In the genomic region with DNA sequence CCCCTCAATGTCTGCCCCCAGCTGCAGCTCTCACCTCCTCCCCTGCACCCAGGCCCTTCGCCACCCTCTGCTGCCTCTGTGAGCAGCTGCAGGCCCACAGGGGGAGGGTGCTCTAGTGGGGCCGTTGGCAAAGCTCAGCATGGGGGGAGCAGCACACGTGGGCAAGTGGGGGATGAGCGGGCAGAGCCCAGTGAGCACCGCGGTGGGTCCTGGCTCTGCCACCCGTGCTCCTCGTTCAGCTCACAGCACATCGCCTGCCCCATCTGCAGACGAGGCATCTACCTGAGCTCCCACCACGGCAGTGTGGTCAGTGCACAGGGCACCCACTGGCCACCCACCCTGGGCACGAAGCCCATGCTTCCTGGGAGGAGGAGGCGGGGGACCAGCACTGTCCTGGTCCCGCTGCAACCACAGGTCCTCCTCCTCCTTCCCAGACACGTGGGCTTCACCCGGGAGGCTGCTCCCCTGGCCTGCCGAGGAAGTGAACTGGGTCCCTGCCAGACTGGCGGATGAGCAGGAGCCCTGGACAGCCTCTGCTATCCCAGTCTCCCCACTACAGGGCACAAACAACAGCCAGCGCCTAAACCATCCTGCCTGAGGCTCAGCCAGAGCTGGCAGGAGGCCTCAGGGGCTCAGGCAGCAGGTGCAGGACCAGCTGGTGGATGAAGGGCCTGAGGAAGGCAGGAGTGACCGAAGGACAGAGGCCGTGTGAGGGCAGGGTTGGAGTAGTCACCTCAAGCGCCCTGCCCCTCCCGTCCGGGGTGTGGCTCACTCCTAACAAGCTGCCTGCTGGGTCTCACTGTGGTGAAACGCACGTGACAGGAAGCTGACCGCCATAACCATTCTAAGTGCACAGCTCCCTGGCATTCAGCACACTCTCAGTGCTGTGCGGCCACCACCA, we compare ENCODE assay signal across 10 cellular contexts.
A peak's percentile ranks its signal among the peaks of the same experiment; 100 is the strongest.
DNase-seq lines count a peak whose midpoint lies in the region; ATAC-seq and TF ChIP-seq lines count a peak whose summit lies in the region.
"Had no signal": no experiment of that assay in that cellular context is flagged by ENCODE, and none has a peak within 500 bp of the region (broad histone marks: within the 10 kb centered on the region; RNA-seq: fewer than 3 reads in every experiment).

No MANE protein-coding gene starts in this region.

- no peaks in the 10 kb centered on the region for H3K9me3 Mint-ChIP-seq in activated naive CD8-positive, alpha-beta T cell treated with anti-CD3 and anti-CD28 coated beads, Interleukin-2, amount 10 ng/mL, durations not matched to agents 7 days and 5 days
- no peaks in the 10 kb centered on the region for H3K9me3 Mint-ChIP-seq in activated naive CD8-positive, alpha-beta T cell treated with anti-CD3 and anti-CD28 coated beads, Interleukin-2, amount 50 U/mL, for 24 hours

- peak; percentile 40 for ATAC-seq in activated naive CD8-positive, alpha-beta T cell treated with anti-CD3 and anti-CD28 coated beads, Interleukin-2, amount 10 ng/mL, durations not matched to agents 7 days and 5 days (ENCODE audit: low read depth)
- no peak for ATAC-seq in activated naive CD8-positive, alpha-beta T cell treated with anti-CD3 and anti-CD28 coated beads, Interleukin-2, amount 50 U/mL, for 24 hours
- ATAC-seq in upper lobe of left lung (ENCODE audit: low FRiP score in 2 of 2) (peak; percentile 1 to 47), HG02610 (IDR thresholded peaks at IDR 0.05; ENCODE audit: unreplicated experiment) (no peak), GM21360 (IDR thresholded peaks at IDR 0.05; ENCODE audit: unreplicated experiment) (no peak), GM18858 (IDR thresholded peaks at IDR 0.05; ENCODE audit: unreplicated experiment) (no peak)

- H3K4me1 ChIP-seq in OCI-LY1 (ENCODE audit: insufficient read depth, low read length, severe bottlenecking), result peaks cover 23% of the 10 kb centered on the region
- peaks cover 8 to 17% (median 13%) of the 10 kb centered on the region in 4 donors for H3K4me1 ChIP-seq in upper lobe of left lung

- peak overlapping the region; percentile 14; the same call in 1 of the 2 replicates for H3K4me2 ChIP-seq in OCI-LY1 (ENCODE audit: low read length)

- H3K27ac ChIP-seq in OCI-LY1 (ENCODE audit: low read depth, low read length, poor library complexity, severe bottlenecking) (peak overlapping the region; percentile 86), upper lobe of left lung (peak overlapping the region in 1 of 4 donors; percentile 35)

- H3K27me3 Mint-ChIP-seq in activated naive CD8-positive, alpha-beta T cell treated with anti-CD3 and anti-CD28 coated beads, Interleukin-2, amount 10 ng/mL, durations not matched to agents 7 days and 5 days, result no peaks in the 10 kb centered on the region
- no peaks in the 10 kb centered on the region for H3K27me3 Mint-ChIP-seq in activated naive CD8-positive, alpha-beta T cell treated with anti-CD3 and anti-CD28 coated beads, Interleukin-2, amount 50 U/mL, for 24 hours

- DNase-seq in activated naive CD8-positive, alpha-beta T cell treated with anti-CD3 and anti-CD28 coated beads, Interleukin-2, amount 10 ng/mL, durations not matched to agents 7 days and 5 days, result peak; percentile 25
- DNase-seq in activated naive CD8-positive, alpha-beta T cell treated with anti-CD3 and anti-CD28 coated beads, Interleukin-2, amount 50 U/mL, for 24 hours, result no peak
- DNase-seq in erythroblast (lab: John Stamatoyannopoulos, UW) (peak; percentile 30 to 44), upper lobe of left lung (peak; percentile 60 to 67)
- DNase-seq: foreskin fibroblast, trophoblast cell had no signal

- H3K27me3 ChIP-seq in OCI-LY1 (ENCODE audit: insufficient read depth, low read length), result no peaks in the 10 kb centered on the region
- H3K27me3 ChIP-seq in upper lobe of left lung, result no peaks in the 10 kb centered on the region

- H3K79me2 ChIP-seq in OCI-LY1 (ENCODE audit: insufficient read depth, low read length), result no peaks in the 10 kb centered on the region

- 0 out of 2 replicates have a peak, but pooled peaks cover 4% of the 10 kb centered on the region for H3K36me3 ChIP-seq in OCI-LY1 (ENCODE audit: insufficient read depth, low read length)
- H3K36me3 ChIP-seq in upper lobe of left lung, result peaks cover 0 to 4% (median 0%) of the 10 kb centered on the region in 4 donors

- no peak overlapping the region for H3K27ac Mint-ChIP-seq in activated naive CD8-positive, alpha-beta T cell treated with anti-CD3 and anti-CD28 coated beads, Interleukin-2, amount 10 ng/mL, durations not matched to agents 7 days and 5 days
- H3K27ac Mint-ChIP-seq in activated naive CD8-positive, alpha-beta T cell treated with anti-CD3 and anti-CD28 coated beads, Interleukin-2, amount 50 U/mL, for 24 hours, result no peak overlapping the region

- H3K9ac ChIP-seq in OCI-LY1 (ENCODE audit: low read length), result peak overlapping the region; percentile 25; the same call in 1 of the 2 replicates

- no peak for TF ChIP-seq EP300 in upper lobe of left lung (IDR thresholded peaks at IDR 0.05)

- POLR2A ChIA-PET in activated naive CD8-positive, alpha-beta T cell treated with anti-CD3 and anti-CD28 coated beads, Interleukin-2, amount 10 ng/mL, durations not matched to agents 7 days and 5 days (lab: Charles Lee), result interaction anchor here (1.2 kb wide), 1 partner anchor 10 kb away, joined by 4 read pairs; no protein-coding TSS in a partner anchor

- 0 out of 2 replicates have a peak, but pooled peaks have one; percentile 8 for TF ChIP-seq CTCF in OCI-LY1 (IDR thresholded peaks at IDR 0.05; ENCODE audit: low read length)
- no peak for TF ChIP-seq CTCF in upper lobe of left lung (IDR thresholded peaks at IDR 0.05)

- no peaks in the 10 kb centered on the region for H4K20me1 ChIP-seq in OCI-LY1 (ENCODE audit: insufficient read depth, low read length)

- no peak overlapping the region for H2AFZ ChIP-seq in OCI-LY1 (ENCODE audit: low read length)

- H3K4me3 Mint-ChIP-seq in activated naive CD8-positive, alpha-beta T cell treated with anti-CD3 and anti-CD28 coated beads, Interleukin-2, amount 10 ng/mL, durations not matched to agents 7 days and 5 days, result no peak overlapping the region
- no peak overlapping the region for H3K4me3 Mint-ChIP-seq in activated naive CD8-positive, alpha-beta T cell treated with anti-CD3 and anti-CD28 coated beads, Interleukin-2, amount 50 U/mL, for 24 hours

- no peak overlapping the region for H3K4me3 ChIP-seq in OCI-LY1 (ENCODE audit: low read depth, low read length, poor library complexity, severe bottlenecking)
- H3K4me3 ChIP-seq in upper lobe of left lung, result no peak overlapping the region

- no peaks in the 10 kb centered on the region for H3F3A ChIP-seq in OCI-LY1 (ENCODE audit: insufficient read depth, low read length)

- H3K9me2 ChIP-seq in OCI-LY1 (ENCODE audit: low read depth, low read length), result no peaks in the 10 kb centered on the region

- H3K9me3 ChIP-seq in OCI-LY1 (ENCODE audit: low read length), result no peaks in the 10 kb centered on the region
- H3K9me3 ChIP-seq in upper lobe of left lung, result no peaks in the 10 kb centered on the region

- H3K4me1 Mint-ChIP-seq in activated naive CD8-positive, alpha-beta T cell treated with anti-CD3 and anti-CD28 coated beads, Interleukin-2, amount 10 ng/mL, durations not matched to agents 7 days and 5 days, result peaks cover 4% of the 10 kb centered on the region
- H3K4me1 Mint-ChIP-seq in activated naive CD8-positive, alpha-beta T cell treated with anti-CD3 and anti-CD28 coated beads, Interleukin-2, amount 50 U/mL, for 24 hours, result peaks cover 3% of the 10 kb centered on the region

- peaks cover 1% of the 10 kb centered on the region for H3K36me3 Mint-ChIP-seq in activated naive CD8-positive, alpha-beta T cell treated with anti-CD3 and anti-CD28 coated beads, Interleukin-2, amount 10 ng/mL, durations not matched to agents 7 days and 5 days
- H3K36me3 Mint-ChIP-seq in activated naive CD8-positive, alpha-beta T cell treated with anti-CD3 and anti-CD28 coated beads, Interleukin-2, amount 50 U/mL, for 24 hours (ENCODE audit: low read depth), result no peaks in the 10 kb centered on the region

- 51 to 66% methylated on average over 8 to 28 of the region's 28 CpGs for WGBS in upper lobe of left lung, 2 donors

- TF ChIP-seq POLR2A in erythroblast (IDR thresholded peaks at IDR 0.05; ENCODE audit: low read length) (no peak), upper lobe of left lung (IDR thresholded peaks at IDR 0.05) (peak in 1 of 4 donors; percentile 21)

Comparison
In these comparisons a context has a peak if more than half of its experiments do, and no peak if none do; other contexts are left out.
1. ATAC-seq: peak in activated naive CD8-positive, alpha-beta T cell treated with anti-CD3 and anti-CD28 coated beads, Interleukin-2, amount 10 ng/mL, durations not matched to agents 7 days and 5 days (single experiment) and upper lobe of left lung (2 of 2); none in activated naive CD8-positive, alpha-beta T cell treated with anti-CD3 and anti-CD28 coated beads, Interleukin-2, amount 50 U/mL, for 24 hours (single experiment), HG02610 (single experiment), GM21360 (single experiment) and GM18858 (single experiment).